15 cellular contexts compared by ENCODE assay signal in genomic region chr14:65941091-65941490, GRCh38.
"Had no signal": no experiment of that assay in that cellular context is flagged by ENCODE, and none has a peak within 500 bp of the region (broad histone marks: within the 10 kb centered on the region; RNA-seq: fewer than 3 reads in every experiment).

No MANE protein-coding gene starts in this region.

- DNase-seq: effector CD8-positive, alpha-beta T cell; endodermal cell; foreskin fibroblast; gastrocnemius medialis; heart left ventricle; kidney; natural killer cell; occipital lobe; ovary; posterior cingulate gyrus; psoas muscle; right cardiac atrium; sigmoid colon; stimulated activated naive B cell treated with anti-CD40 and anti-IgM and Interleukin-4, amounts not matched to agents 10 μg/mL and 1 μg/mL and 100 μg/mL, for 72 hours; upper lobe of left lung had no signal
